Comparison of ENCODE assay signal across 8 cellular contexts in the genomic region with DNA sequence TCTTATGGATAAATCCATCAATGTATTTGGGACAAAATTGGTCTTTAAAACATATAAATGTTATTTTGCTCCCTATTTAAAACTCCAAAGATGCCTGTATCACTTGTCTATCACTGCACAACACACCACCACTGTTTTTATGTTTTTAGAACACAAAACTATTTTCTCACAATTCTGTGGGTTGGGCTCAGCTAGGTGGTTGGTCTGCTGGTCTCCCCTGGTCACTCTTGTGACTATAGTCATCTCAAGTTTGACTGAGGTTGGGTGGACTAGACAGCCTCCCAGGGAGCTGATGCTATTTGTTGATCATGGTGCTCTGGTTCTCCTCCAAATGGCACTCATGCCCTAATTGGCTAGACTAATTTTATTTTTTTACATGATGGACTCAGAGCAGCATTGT. TPM values are rescaled to one million over a fixed set of nuclear protein-coding genes. Genes with fewer than 3 reads are reported as not detected.
"Had no signal": no experiment of that assay in that cellular context is flagged by ENCODE, and none has a peak within 500 bp of the region (broad histone marks: within the 10 kb centered on the region; RNA-seq: fewer than 3 reads in every experiment).

No MANE protein-coding gene starts in this region.

- FAIRE-seq: HTR-8/SVneo, K562 had no signal

- H3K4me3 ChIP-seq: K562 had no signal

- H3K27ac Mint-ChIP-seq: IgD-negative memory B cell had no signal

- H3K27ac ChIP-seq: HL-60 had no signal

- DNase-seq: IMR-90, KBM-7, KG1 had no signal

- H3K4me3 Mint-ChIP-seq: IgD-negative memory B cell had no signal

- ATAC-seq: K562 had no signal

RNA-seq across cellular contexts. Expression of gene NR1H4, which starts 39.5 kb away (rescaled TPM):
- total RNA-seq: HT1080, IMR-90, K562 had no signal
- polyA plus RNA-seq: IgD-negative memory B cell, IMR-90 had no signal
